In the genomic region with DNA sequence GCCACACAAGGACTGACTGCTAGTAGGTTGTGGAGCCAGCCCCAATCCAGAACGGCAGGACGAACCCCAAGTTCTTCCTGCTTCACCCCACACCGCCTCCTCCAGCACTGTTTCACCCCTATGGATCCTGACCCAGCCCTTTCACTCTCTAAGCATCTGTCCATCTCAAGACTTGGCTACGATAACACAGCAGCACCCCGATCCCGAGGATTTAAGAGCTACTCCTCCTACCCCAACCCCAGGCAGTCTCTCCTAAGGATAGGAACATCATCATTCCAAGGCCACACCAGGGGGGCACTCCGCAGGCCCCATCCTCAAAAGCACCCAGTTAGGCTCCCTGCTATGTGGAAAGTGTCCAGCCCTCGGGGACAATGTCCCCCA, we compare ENCODE assay signal across 8 cellular contexts. TPM values are rescaled to one million over a fixed set of nuclear protein-coding genes. Genes with fewer than 3 reads are reported as not detected.
A peak's percentile ranks its signal among the peaks of the same experiment; 100 is the strongest.
DNase-seq lines count a peak whose midpoint lies in the region; ATAC-seq and TF ChIP-seq lines count a peak whose summit lies in the region.

No MANE protein-coding gene starts in this region.

- H3K4me2 ChIP-seq in BLaER1 treated with 17β-estradiol and CSF1 and Interleukin-3, amounts not matched to agents 10 nM and 100 nM: peak overlapping the region; percentile 85 to 98 (median 95)
- H3K4me2 ChIP-seq in GM23338: peak overlapping the region; percentile 100

- peaks cover 8 to 18% (median 13%) of the 10 kb centered on the region in 10 experiments; a peak in 19 of 20 replicates for H3K4me1 ChIP-seq in BLaER1 treated with 17β-estradiol and CSF1 and Interleukin-3, amounts not matched to agents 10 nM and 100 nM
- peaks cover 16% of the 10 kb centered on the region; the same call in 1 of the 2 replicates for H3K4me1 ChIP-seq in GM23338 (ENCODE audit: insufficient read depth)

- no peaks in the 10 kb centered on the region for H3K79me2 ChIP-seq in GM23338 (replicated peaks; ENCODE audit: insufficient read depth)

- H3K9me3 ChIP-seq in BLaER1 treated with 17β-estradiol and CSF1 and Interleukin-3, amounts not matched to agents 10 nM and 100 nM (replicated peaks in 1 of 11): no peaks in the 10 kb centered on the region

- in situ Hi-C loops in G401 (cut with HindIII; ENCODE audit: low sequenced_read_pairs): no loop called here

- POLR2A ChIA-PET in naive thymus-derived CD8-positive, alpha-beta T cell (lab: Charles Lee): interaction anchor here (0.6 to 1.6 kb wide), 5 partner anchors 16 to 350 kb away, joined by 3 to 20 read pairs (median 3); partner anchors contain the start of gene SGO2

- H3K4me3 ChIP-seq in BLaER1 treated with 17β-estradiol and CSF1 and Interleukin-3, amounts not matched to agents 10 nM and 100 nM: peak overlapping the region; percentile 76 to 91 (median 84)
- H3K4me3 ChIP-seq in GM23338: peak overlapping the region; percentile 78

- H3K9me2 ChIP-seq in GM23338 (ENCODE audit: insufficient read depth): no peaks in the 10 kb centered on the region

- no peaks in the 10 kb centered on the region for H3K9me3 Mint-ChIP-seq in GM23338
- H3K9me3 Mint-ChIP-seq in naive thymus-derived CD8-positive, alpha-beta T cell: no peaks in the 10 kb centered on the region

- H3K27me3 ChIP-seq in BLaER1 treated with 17β-estradiol and CSF1 and Interleukin-3, amounts not matched to agents 10 nM and 100 nM: no peaks in the 10 kb centered on the region
- no peaks in the 10 kb centered on the region for H3K27me3 ChIP-seq in GM23338 (ENCODE audit: insufficient read depth)

- H3F3A ChIP-seq in GM23338 (replicated peaks; ENCODE audit: low read depth): 0 out of 2 replicates have a peak, but pooled peaks cover 5% of the 10 kb centered on the region

- H4K20me1 ChIP-seq in BLaER1 treated with 17β-estradiol and CSF1 and Interleukin-3, amounts not matched to agents 10 nM and 100 nM: no peaks in the 10 kb centered on the region; a peak in 1 of 22 replicates
- no peaks in the 10 kb centered on the region for H4K20me1 ChIP-seq in GM23338 (replicated peaks; ENCODE audit: insufficient read depth)

- H3K4me1 Mint-ChIP-seq in GM23338: peaks cover 7% of the 10 kb centered on the region
- H3K4me1 Mint-ChIP-seq in naive thymus-derived CD8-positive, alpha-beta T cell: peaks cover 12 to 47% (median 32%) of the 10 kb centered on the region in 4 donors

- peak overlapping the region; percentile 81 for H3K4me3 Mint-ChIP-seq in GM23338
- H3K4me3 Mint-ChIP-seq in naive thymus-derived CD8-positive, alpha-beta T cell: peak overlapping the region; percentile 80 to 97 (median 94)

- peak; percentile 21 for ATAC-seq in GM23338
- peak; percentile 51 for ATAC-seq in SK-N-SH treated with all-trans-retinoic acid at 6 μM for 48 hours
- no peak for ATAC-seq in naive thymus-derived CD8-positive, alpha-beta T cell
- ATAC-seq in omental fat pad (ENCODE audit: low FRiP score): no peak

- peak overlapping the region; percentile 96 for H2AFZ ChIP-seq in GM23338

- peak overlapping the region; percentile 88 to 97 (median 94) for H3K9ac ChIP-seq in BLaER1 treated with 17β-estradiol and CSF1 and Interleukin-3, amounts not matched to agents 10 nM and 100 nM

- H3K27me3 Mint-ChIP-seq in GM23338 (ENCODE audit: insufficient read depth, low read depth, poor library complexity): no peaks in the 10 kb centered on the region
- H3K27me3 Mint-ChIP-seq in naive thymus-derived CD8-positive, alpha-beta T cell: no peaks in the 10 kb centered on the region

- H3K27ac Mint-ChIP-seq in GM23338: peak overlapping the region; percentile 9; the same call in 1 of the 2 replicates
- peak overlapping the region; percentile 83 to 98 (median 94) for H3K27ac Mint-ChIP-seq in naive thymus-derived CD8-positive, alpha-beta T cell

- H3K36me3 Mint-ChIP-seq in GM23338 (ENCODE audit: low read depth): no peaks in the 10 kb centered on the region; the same call in 2 of the 3 replicates
- peaks cover 0 to 13% (median 3%) of the 10 kb centered on the region in 3 donors for H3K36me3 Mint-ChIP-seq in naive thymus-derived CD8-positive, alpha-beta T cell

- TF ChIP-seq CTCF in GM23338 (conservative IDR thresholded peaks at IDR 0.05; ENCODE audit: low read depth in 2 of 2) (no peak), omental fat pad (IDR thresholded peaks at IDR 0.05) (no peak)

- H3K36me3 ChIP-seq in BLaER1 treated with 17β-estradiol and CSF1 and Interleukin-3, amounts not matched to agents 10 nM and 100 nM: peaks cover 12 to 30% (median 21%) of the 10 kb centered on the region in 11 experiments; a peak in 20 of 22 replicates
- no peaks in the 10 kb centered on the region for H3K36me3 ChIP-seq in GM23338 (ENCODE audit: insufficient read depth)

- DNase-seq in GM23338 (ENCODE audit: low spot score): peak; percentile 18
- peak; percentile 35 to 59 for DNase-seq in erythroblast (lab: John Stamatoyannopoulos, UW)
- DNase-seq in naive thymus-derived CD8-positive, alpha-beta T cell: peak in 3 of 10 donors; percentile 4 to 24 (median 15)
- no peak for DNase-seq in mesenteric fat pad (ENCODE audit: low spot score)
- DNase-seq in G401 (ENCODE audit: low spot score): no peak
- DNase-seq in omental fat pad (ENCODE audit: low spot score): no peak

- H3K27ac ChIP-seq in BLaER1 treated with 17β-estradiol and CSF1 and Interleukin-3, amounts not matched to agents 10 nM and 100 nM: peak overlapping the region; percentile 83 to 94 (median 89)
- no peak overlapping the region; the same call in 1 of the 2 replicates for H3K27ac ChIP-seq in GM23338 (ENCODE audit: low read depth)

- TF ChIP-seq POLR2A in erythroblast (IDR thresholded peaks at IDR 0.05; ENCODE audit: low read length): no peak

TF ChIP-seq in GM23338, 12 proteins besides CTCF, POLR2A, EP300 and RAD21 (continues in another document):
- TF ChIP-seq, protein P1, sequence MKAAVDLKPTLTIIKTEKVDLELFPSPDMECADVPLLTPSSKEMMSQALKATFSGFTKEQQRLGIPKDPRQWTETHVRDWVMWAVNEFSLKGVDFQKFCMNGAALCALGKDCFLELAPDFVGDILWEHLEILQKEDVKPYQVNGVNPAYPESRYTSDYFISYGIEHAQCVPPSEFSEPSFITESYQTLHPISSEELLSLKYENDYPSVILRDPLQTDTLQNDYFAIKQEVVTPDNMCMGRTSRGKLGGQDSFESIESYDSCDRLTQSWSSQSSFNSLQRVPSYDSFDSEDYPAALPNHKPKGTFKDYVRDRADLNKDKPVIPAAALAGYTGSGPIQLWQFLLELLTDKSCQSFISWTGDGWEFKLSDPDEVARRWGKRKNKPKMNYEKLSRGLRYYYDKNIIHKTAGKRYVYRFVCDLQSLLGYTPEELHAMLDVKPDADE (IDR thresholded peaks at IDR 0.05): no peak
- TF ChIP-seq JUNB (IDR thresholded peaks at IDR 0.05; ENCODE audit: unreplicated experiment): no peak

TF ChIP-seq in SK-N-SH treated with all-trans-retinoic acid at 6 μM for 48 hours, 23 proteins besides CTCF, POLR2A, EP300 and RAD21 (continues in another document):
- TF ChIP-seq ZFP3 (CRISPR knock-in tag; IDR thresholded peaks at IDR 0.05) (no peak), PATZ1 (CRISPR knock-in tag; IDR thresholded peaks at IDR 0.05; ENCODE audit: borderline replicate concordance) (no peak), CREB5 (CRISPR knock-in tag; IDR thresholded peaks at IDR 0.05; ENCODE audit: low read depth) (no peak), TOX (CRISPR knock-in tag; IDR thresholded peaks at IDR 0.05; ENCODE audit: borderline replicate concordance) (no peak), ZNF8 (CRISPR knock-in tag; IDR thresholded peaks at IDR 0.05) (no peak), BACH2 (CRISPR knock-in tag; IDR thresholded peaks at IDR 0.05; ENCODE audit: borderline replicate concordance) (no peak), OSR1 (CRISPR knock-in tag; IDR thresholded peaks at IDR 0.05) (no peak), PPARA (CRISPR knock-in tag; IDR thresholded peaks at IDR 0.05; ENCODE audit: borderline replicate concordance) (no peak), ESRRG (CRISPR knock-in tag; IDR thresholded peaks at IDR 0.05) (no peak)

RNA-seq across cellular contexts. Expression of gene KCTD18, which starts 0.7 kb away (rescaled TPM):
- 2.0 and 4.7 TPM in 2 replicates for total RNA-seq in GM23338 (2014; rRNA removed; shearing (Covaris generic))
- 2.0 and 3.3 TPM in 2 replicates for polyA plus RNA-seq in GM23338 (2016; fragmentation: Nextera tagmentation; extraction: Ambion mirVana)
- total RNA-seq in naive thymus-derived CD8-positive, alpha-beta T cell: 10 to 100 TPM; 19.1 to 19.6 TPM
- 10 to 100 TPM; 12.6 to 16.5 (median 14.0) TPM for polyA plus RNA-seq in naive thymus-derived CD8-positive, alpha-beta T cell
- total RNA-seq in mesenteric fat pad (11.7 TPM), omental fat pad (10 to 100 TPM; 10.4 to 19.9 (median 14.2) TPM)
- total RNA-seq in G401 (2014; rRNA removed; shearing (Covaris generic)): 11.0 and 15.4 TPM in 2 replicates

RNA-seq across cellular contexts. Expression of gene SGO2, which starts 16.8 kb away (rescaled TPM):
- total RNA-seq in GM23338 (2014; rRNA removed; shearing (Covaris generic)): 32.6 and 40.4 TPM in 2 replicates
- 36.5 and 47.7 TPM in 2 replicates for polyA plus RNA-seq in GM23338 (2016; fragmentation: Nextera tagmentation; extraction: Ambion mirVana)
- total RNA-seq in naive thymus-derived CD8-positive, alpha-beta T cell: 1 to 10 TPM; 3.4 to 4.9 TPM
- polyA plus RNA-seq in naive thymus-derived CD8-positive, alpha-beta T cell: 1 to 10 TPM in 2 of 3 donors, under 1 TPM in 1; 0.66 to 2.4 (median 2.4) TPM
- total RNA-seq in mesenteric fat pad (1.5 TPM), omental fat pad (10 to 100 TPM in 2 of 4 donors, 1 to 10 TPM in 2; 4.7 to 18.7 (median 9.5) TPM)
- total RNA-seq in G401 (2014; rRNA removed; shearing (Covaris generic)): 2.6 and 8.6 TPM in 2 replicates

Comparison
In these comparisons a context has a peak if more than half of its experiments do, and no peak if none do; other contexts are left out.
1. ATAC-seq: peak in GM23338 (single experiment) and SK-N-SH treated with all-trans-retinoic acid at 6 μM for 48 hours (single experiment); none in naive thymus-derived CD8-positive, alpha-beta T cell (0 of 2) and omental fat pad (single experiment).
2. DNase-seq: peak in GM23338 (single experiment) and erythroblast (2 of 2); none in mesenteric fat pad (single experiment), G401 (single experiment) and omental fat pad (single experiment).